Comparison of ENCODE assay signal across 13 cellular contexts in genomic region chr2:109124982-109125594, GRCh38. TPM values are rescaled to one million over a fixed set of nuclear protein-coding genes. Genes with fewer than 3 reads are reported as not detected.
DNase-seq lines count a peak whose midpoint lies in the region; ATAC-seq and TF ChIP-seq lines count a peak whose summit lies in the region.
"Had no signal": no experiment of that assay in that cellular context is flagged by ENCODE, and none has a peak within 500 bp of the region (broad histone marks: within the 10 kb centered on the region; RNA-seq: fewer than 3 reads in every experiment).

No MANE protein-coding gene starts in this region.

- no peak for ATAC-seq in heart right ventricle

- 67 to 77% methylated on average over 10 of the region's 10 CpGs for WGBS in heart right ventricle, 2 donors

- H3K9me3 ChIP-seq in breast epithelium, result no peaks in the 10 kb centered on the region
- no peaks in the 10 kb centered on the region for H3K9me3 ChIP-seq in heart right ventricle

- POLR2A ChIA-PET in MCF 10A (lab: Yijun Ruan, JAX), result interaction anchor here (0.6 to 0.7 kb wide), 2 partner anchors 60 to 565 kb away, joined by 3 read pairs; no protein-coding TSS in a partner anchor

- TF ChIP-seq CTCF in MCF 10A (IDR thresholded peaks at IDR 0.05; ENCODE audit: unreplicated experiment), result no peak
- TF ChIP-seq CTCF in breast epithelium (IDR thresholded peaks at IDR 0.05), result no peak
- no peak for TF ChIP-seq CTCF in heart right ventricle (IDR thresholded peaks at IDR 0.05)

- DNase-seq in MCF 10A (ENCODE audit: unreplicated experiment) (no peak), breast epithelium (ENCODE audit: low spot score in 2 of 2) (no peak), NCI-H226 (peak; percentile 31), epithelial cell of prostate (ENCODE audit: low read depth, low spot score) (no peak), ureter (ENCODE audit: low spot score) (peak; percentile 35), NCI-H82 (lab: John Stamatoyannopoulos, UW) (no peak), heart right ventricle (no peak)
- no peak for DNase-seq in activated effector memory CD4-positive, alpha-beta T cell treated with Interleukin-2 at 50 U/mL for 16 hours
- DNase-seq: activated CD4-positive, alpha-beta T cell treated with anti-CD3 and anti-CD28 coated beads, Interleukin-2, amount 10 ng/mL, durations not matched to agents 24 days and 14 days; activated naive CD4-positive, alpha-beta T cell treated with Interleukin-2 at 50 U/mL for 16 hours; CD4-positive, alpha-beta memory T cell had no signal

- peaks cover 5% of the 10 kb centered on the region for H3K36me3 Mint-ChIP-seq in MCF 10A (ENCODE audit: insufficient read depth, unreplicated experiment)
- H3K36me3 Mint-ChIP-seq: CD4-positive, alpha-beta memory T cell had no signal

- H3K27me3 Mint-ChIP-seq in MCF 10A (ENCODE audit: insufficient read depth, unreplicated experiment), result no peaks in the 10 kb centered on the region

- CTCF ChIA-PET in MCF 10A (lab: Yijun Ruan, JAX), result interaction anchor here (0.6 to 5.3 kb wide), 5 partner anchors 155 to 569 kb away, joined by 3 to 89 read pairs (median 3); no protein-coding TSS in a partner anchor

- H3K4me3 ChIP-seq in breast epithelium (no peak overlapping the region), heart right ventricle (no peak overlapping the region)

- no TSS peak for BruUV-seq in MCF 10A (replicated peaks; lab: Mats Ljungman, UMichigan)

- peak overlapping the region; percentile 50 for H3K27ac Mint-ChIP-seq in MCF 10A (ENCODE audit: low read depth, unreplicated experiment)
- H3K27ac Mint-ChIP-seq: activated CD4-positive, alpha-beta T cell treated with anti-CD3 and anti-CD28 coated beads, Interleukin-2, amount 10 ng/mL, durations not matched to agents 24 days and 14 days; CD4-positive, alpha-beta memory T cell had no signal

- peaks cover 0 to 7% of the 10 kb centered on the region in 2 donors for H3K27me3 ChIP-seq in breast epithelium
- peaks cover 0 to 27% (median 14%) of the 10 kb centered on the region in 7 donors for H3K27me3 ChIP-seq in heart right ventricle

- intact Hi-C loops in MCF 10A (cut with micrococcal nuclease), result loop anchor here (5.0 kb wide), 4 partner anchors 47 to 282 kb away; no protein-coding TSS in a partner anchor
- intact Hi-C loops in breast epithelium (cut with DNase I; ENCODE audit: low total_unique reads), result loop anchor here (10.0 kb wide), 1 partner anchor 390 kb away; no protein-coding TSS in a partner anchor
- intact Hi-C loops in heart right ventricle (cut with DNase I), result loop anchor here in 8 of 10 donors (5.0 to 10.0 kb wide), 9 partner anchors 77 to 382 kb away; no protein-coding TSS in a partner anchor

- H3K36me3 ChIP-seq in breast epithelium, result no peaks in the 10 kb centered on the region
- no peaks in the 10 kb centered on the region for H3K36me3 ChIP-seq in heart right ventricle

- H3K27ac ChIP-seq in breast epithelium, result no peak overlapping the region
- peak overlapping the region; percentile 42 for H3K27ac ChIP-seq in epithelial cell of prostate
- H3K27ac ChIP-seq in heart right ventricle, result no peak overlapping the region

- H3K4me1 ChIP-seq in breast epithelium (peaks cover 0 to 4% of the 10 kb centered on the region in 2 donors), heart right ventricle (peaks cover 0 to 32% (median 8%) of the 10 kb centered on the region in 9 donors)

- peak overlapping the region; percentile 37 for H3K4me3 Mint-ChIP-seq in MCF 10A (ENCODE audit: unreplicated experiment)
- H3K4me3 Mint-ChIP-seq: activated CD4-positive, alpha-beta T cell treated with anti-CD3 and anti-CD28 coated beads, Interleukin-2, amount 10 ng/mL, durations not matched to agents 24 days and 14 days; CD4-positive, alpha-beta memory T cell; neural crest cell had no signal

- TF ChIP-seq POLR2A in breast epithelium (IDR thresholded peaks at IDR 0.05), result no peak

- H3K4me1 Mint-ChIP-seq in MCF 10A (ENCODE audit: insufficient read depth, unreplicated experiment), result peaks cover 34% of the 10 kb centered on the region

- no peaks in the 10 kb centered on the region for H3K9me3 Mint-ChIP-seq in MCF 10A (ENCODE audit: unreplicated experiment)
- H3K9me3 Mint-ChIP-seq: activated CD4-positive, alpha-beta T cell treated with anti-CD3 and anti-CD28 coated beads, Interleukin-2, amount 10 ng/mL, durations not matched to agents 24 days and 14 days; CD4-positive, alpha-beta memory T cell; IgD-negative memory B cell; neural crest cell had no signal

RNA-seq across cellular contexts. Expression of gene SH3RF3, which starts 3.9 kb away (rescaled TPM):
- total RNA-seq in MCF 10A (2022) (21.0 and 21.7 TPM in 2 replicates), breast epithelium (1 to 10 TPM; 3.2 to 5.6 (median 4.6) TPM), ureter (8.0 TPM), heart right ventricle (10 to 100 TPM in 1 of 10 donors, 1 to 10 TPM in 9; 5.6 to 11.5 (median 8.7) TPM)
- polyA plus RNA-seq in heart right ventricle, result 1 to 10 TPM; 5.0 to 8.9 TPM
- polyA plus RNA-seq: IgD-negative memory B cell had no signal

Comparison
In these comparisons a context has a peak if more than half of its experiments do, and no peak if none do; other contexts are left out.
1. DNase-seq: peak in NCI-H226 (single experiment) and ureter (single experiment); none in MCF 10A (single experiment), breast epithelium (0 of 2), epithelial cell of prostate (single experiment), activated effector memory CD4-positive, alpha-beta T cell treated with Interleukin-2 at 50 U/mL for 16 hours (single experiment), NCI-H82 (single experiment) and heart right ventricle (0 of 2).